In the genomic region with DNA sequence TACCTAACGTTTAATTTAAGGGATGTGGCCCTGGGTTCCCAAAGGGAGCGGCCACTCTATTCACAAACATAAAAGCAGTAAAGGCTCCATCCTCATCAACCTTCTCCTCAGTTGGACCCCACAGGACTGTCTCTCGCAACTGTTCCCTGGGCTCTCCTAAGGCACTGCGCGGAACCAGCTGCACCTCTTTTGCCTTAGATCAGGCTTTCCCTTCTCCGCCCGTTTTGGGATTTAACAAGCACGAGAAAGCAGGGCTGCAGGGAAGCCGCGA, we compare ENCODE assay signal across 1 cellular context.
TF ChIP-seq lines count a peak whose summit lies in the region.

No MANE protein-coding gene starts in this region.

TF ChIP-seq in GM23338, 12 proteins besides CTCF, POLR2A, EP300 and RAD21 (continued from another document):
- no peak for TF ChIP-seq ZNF331 (CRISPR knock-in tag; IDR thresholded peaks at IDR 0.05; ENCODE audit: low read depth)
